Comparison of ENCODE assay signal across 8 cellular contexts in the genomic region with DNA sequence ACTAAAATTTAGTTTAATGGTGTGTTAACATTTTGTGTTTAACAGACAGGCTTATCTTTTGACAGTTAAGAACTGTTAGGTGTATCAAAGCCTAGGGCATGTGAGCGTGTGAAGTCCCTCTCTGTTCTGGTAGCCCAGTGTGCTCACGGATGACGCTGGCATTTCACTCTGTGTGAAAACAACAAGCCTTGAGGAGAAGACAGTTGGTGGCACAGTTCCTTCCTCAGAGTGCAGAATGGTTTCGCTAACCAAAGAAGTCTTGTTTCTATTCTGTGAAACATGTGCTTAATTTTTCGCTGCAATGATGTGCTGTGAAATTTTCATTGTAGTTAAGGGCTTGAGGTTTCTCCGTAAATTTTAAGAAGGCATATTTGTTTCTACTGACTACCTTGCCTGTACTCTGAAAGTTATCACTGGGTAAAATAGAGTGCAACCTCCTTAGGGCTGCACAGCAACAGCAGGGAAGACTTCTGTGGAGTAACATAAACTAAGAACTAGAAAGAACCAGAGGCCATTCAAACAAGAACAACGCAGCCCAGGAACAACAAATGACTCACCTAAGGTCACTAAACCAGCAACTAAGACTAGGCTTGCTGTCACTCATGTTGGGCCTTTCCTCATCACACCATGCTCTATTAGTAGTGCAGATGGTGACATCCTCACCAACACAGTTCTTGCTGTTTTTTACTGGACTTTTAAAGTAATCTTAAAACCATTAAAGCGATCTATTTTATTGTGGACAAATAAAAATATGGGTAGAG. TPM values are rescaled to one million over a fixed set of nuclear protein-coding genes. Genes with fewer than 3 reads are reported as not detected.
DNase-seq lines count a peak whose midpoint lies in the region; ATAC-seq, FAIRE-seq and TF ChIP-seq lines count a peak whose summit lies in the region.

No MANE protein-coding gene starts in this region.

- H3K4me1 ChIP-seq in muscle layer of colon (ENCODE audit: insufficient read depth, low read length), result peaks cover 47% of the 10 kb centered on the region

- H3K27ac ChIP-seq in muscle layer of colon (ENCODE audit: low read depth, low read length), result peak overlapping the region; percentile 49

- peaks cover 56% of the 10 kb centered on the region for H3K4me1 Mint-ChIP-seq in chondrocyte (ENCODE audit: low read depth)

- H3K9ac ChIP-seq in muscle layer of colon (ENCODE audit: low read length), result no peak overlapping the region

- ATAC-seq in GM18511 (IDR thresholded peaks at IDR 0.05; ENCODE audit: unreplicated experiment), result peak; percentile 87
- no peak for ATAC-seq in HG02870 (IDR thresholded peaks at IDR 0.05; ENCODE audit: unreplicated experiment)

- H3K4me3 Mint-ChIP-seq in chondrocyte (ENCODE audit: unreplicated experiment), result no peak overlapping the region

- peak; percentile 52 for FAIRE-seq in H54 (lab: Jason Lieb, UNC)

- peaks cover 14% of the 10 kb centered on the region for H3K36me3 Mint-ChIP-seq in chondrocyte (ENCODE audit: low read depth)

- DNase-seq in H54 (ENCODE audit: insufficient read length, low spot score) (no peak), T-helper 22 cell (ENCODE audit: low read depth) (peak; percentile 23), hypothalamus (lab: John Stamatoyannopoulos, UW) (no peak), ureter (ENCODE audit: low spot score) (no peak), chondrocyte (ENCODE audit: low spot score) (no peak)

- peaks cover 3% of the 10 kb centered on the region for H3K9me3 Mint-ChIP-seq in chondrocyte (ENCODE audit: low read depth)

- H3K9me3 ChIP-seq in muscle layer of colon (ENCODE audit: low read length), result no peaks in the 10 kb centered on the region

- TF ChIP-seq CTCF in chondrocyte (IDR thresholded peaks at IDR 0.05), result no peak

- H3K4me3 ChIP-seq in muscle layer of colon (ENCODE audit: low read depth in 1 of 2, low read length in 2 of 2), result no peak overlapping the region

- H3K27ac Mint-ChIP-seq in chondrocyte (ENCODE audit: unreplicated experiment), result no peak overlapping the region

- no peaks in the 10 kb centered on the region for H3K27me3 ChIP-seq in muscle layer of colon (ENCODE audit: control insufficient read depth in 1 of 2, insufficient read depth in 2 of 2, low read length in 2 of 2)

- peaks cover 11% of the 10 kb centered on the region for H3K36me3 ChIP-seq in muscle layer of colon (ENCODE audit: insufficient read depth, low read length)

- TF ChIP-seq POLR2A in H54 (IDR thresholded peaks at IDR 0.05; ENCODE audit: low read depth, low read length), result no peak

- H3K27me3 Mint-ChIP-seq in chondrocyte (ENCODE audit: low read depth), result no peaks in the 10 kb centered on the region

RNA-seq across cellular contexts. Expression of a gene that starts 33.4 kb away (rescaled TPM):
- 63.7 TPM for total RNA-seq in ureter
- total RNA-seq in chondrocyte, result 47.6 to 59.4 TPM (median 52.7 TPM) in 3 replicates
